In genomic region chr7:6306471-6306870, GRCh38 we compare ENCODE assay signal across 13 cellular contexts. TPM values are rescaled to one million over a fixed set of nuclear protein-coding genes. Genes with fewer than 3 reads are reported as not detected.
A peak's percentile ranks its signal among the peaks of the same experiment; 100 is the strongest.
DNase-seq lines count a peak whose midpoint lies in the region; ATAC-seq and TF ChIP-seq lines count a peak whose summit lies in the region.
"Had no signal": no experiment of that assay in that cellular context is flagged by ENCODE, and none has a peak within 500 bp of the region (broad histone marks: within the 10 kb centered on the region; RNA-seq: fewer than 3 reads in every experiment).

No MANE protein-coding gene starts in this region.

- H3K4me3 ChIP-seq in brain microvascular endothelial cell (ENCODE audit: low read depth, low read length) (no peak overlapping the region), lung (no peak overlapping the region)
- H3K4me3 ChIP-seq: gastrocnemius medialis, lower lobe of right lung had no signal

- H3K36me3 ChIP-seq in brain microvascular endothelial cell (replicated peaks) (no peaks in the 10 kb centered on the region), lung (ENCODE audit: control insufficient read depth in 2 of 2, insufficient read depth in 2 of 2, low read length in 2 of 2) (no peaks in the 10 kb centered on the region)
- H3K36me3 ChIP-seq: gastrocnemius medialis, lower lobe of right lung had no signal

- peak; percentile 19 for ATAC-seq in lung (ENCODE audit: insufficient read depth, low FRiP score)
- no peak for ATAC-seq in activated CD4-positive, alpha-beta T cell treated with anti-CD3 and anti-CD28 coated beads for 36 hours
- no peak for ATAC-seq in GM21528 (IDR thresholded peaks at IDR 0.05; ENCODE audit: low FRiP score, unreplicated experiment)
- ATAC-seq: gastrocnemius medialis had no signal

- H3K4me1 Mint-ChIP-seq in activated CD4-positive, alpha-beta T cell treated with anti-CD3 and anti-CD28 coated beads for 36 hours = no peaks in the 10 kb centered on the region
- H3K4me1 Mint-ChIP-seq: brain had no signal

- TF ChIP-seq CTCF in brain microvascular endothelial cell (IDR thresholded peaks at IDR 0.05; ENCODE audit: low read depth, low read length, missing control alignments) = no peak
- TF ChIP-seq CTCF in lung (IDR thresholded peaks at IDR 0.05; ENCODE audit: control extremely low read depth, extremely low read depth) = no peak

- H3K27me3 Mint-ChIP-seq in activated CD4-positive, alpha-beta T cell treated with anti-CD3 and anti-CD28 coated beads for 36 hours = no peaks in the 10 kb centered on the region

- CTCF ChIA-PET in activated CD4-positive, alpha-beta T cell treated with anti-CD3 and anti-CD28 coated beads for 36 hours (lab: Charles Lee) = interaction anchor here (1.1 kb wide), 1 partner anchor 15 kb away, joined by 3 read pairs; no protein-coding TSS in a partner anchor

- no peak overlapping the region for H3K27ac Mint-ChIP-seq in activated CD4-positive, alpha-beta T cell treated with anti-CD3 and anti-CD28 coated beads for 36 hours
- H3K27ac Mint-ChIP-seq: brain had no signal

- H3K27me3 ChIP-seq in brain microvascular endothelial cell (replicated peaks) (no peaks in the 10 kb centered on the region), lung (ENCODE audit: control insufficient read depth, insufficient read depth) (no peaks in the 10 kb centered on the region)
- H3K27me3 ChIP-seq: gastrocnemius medialis had no signal

- no peaks in the 10 kb centered on the region for H3K9me3 Mint-ChIP-seq in activated CD4-positive, alpha-beta T cell treated with anti-CD3 and anti-CD28 coated beads for 36 hours (ENCODE audit: low read depth)
- H3K9me3 Mint-ChIP-seq: brain had no signal

- H3K9me3 ChIP-seq in lung (ENCODE audit: control insufficient read depth in 2 of 2, insufficient read depth in 1 of 2, low read length in 1 of 2) = no peaks in the 10 kb centered on the region
- H3K9me3 ChIP-seq: gastrocnemius medialis, lower lobe of right lung had no signal

- H3K36me3 Mint-ChIP-seq in activated CD4-positive, alpha-beta T cell treated with anti-CD3 and anti-CD28 coated beads for 36 hours (ENCODE audit: low read depth) = no peaks in the 10 kb centered on the region
- H3K36me3 Mint-ChIP-seq: brain had no signal

- H3K4me1 ChIP-seq in lung (ENCODE audit: control insufficient read depth in 2 of 2, insufficient read depth in 2 of 2, low read length in 2 of 2) = no peaks in the 10 kb centered on the region
- H3K4me1 ChIP-seq: gastrocnemius medialis, lower lobe of right lung had no signal

- POLR2A ChIA-PET in activated CD4-positive, alpha-beta T cell treated with anti-CD3 and anti-CD28 coated beads for 36 hours (lab: Charles Lee) = no interaction called here

- intact Hi-C loops in activated CD4-positive, alpha-beta T cell treated with anti-CD3 and anti-CD28 coated beads for 36 hours (cut with DNase I, micrococcal nuclease) = no loop called here

- H3K27ac ChIP-seq in brain microvascular endothelial cell (no peak overlapping the region), lung (ENCODE audit: low read depth in 1 of 2, low read length in 1 of 2) (no peak overlapping the region)
- H3K27ac ChIP-seq: gastrocnemius medialis, lower lobe of right lung had no signal

- DNase-seq in EL (peak; percentile 91), NCI-H2029 (lab: John Stamatoyannopoulos, UW) (peak; percentile 73), brain microvascular endothelial cell (peak; percentile 48), lung (ENCODE audit: low spot score) (no peak), NCI-H748 treated with DMSO at 0.1 percent for 48 hours (lab: John Stamatoyannopoulos, UW) (no peak), NCI-H1105 (lab: John Stamatoyannopoulos, UW) (no peak)
- no peak for DNase-seq in activated CD4-positive, alpha-beta T cell treated with anti-CD3 and anti-CD28 coated beads for 36 hours
- DNase-seq: gastrocnemius medialis, lower lobe of right lung, NCI-H1930, T-helper 9 cell had no signal

- in situ Hi-C loops in brain microvascular endothelial cell (cut with HindIII; ENCODE audit: low pct_ligation_motif_present, low sequenced_read_pairs) = no loop called here

- WGBS in lung, 2 donors = 82 to 93% methylated on average over 3 of the region's 3 CpGs

- no peak overlapping the region for H3K4me3 Mint-ChIP-seq in activated CD4-positive, alpha-beta T cell treated with anti-CD3 and anti-CD28 coated beads for 36 hours
- H3K4me3 Mint-ChIP-seq: brain had no signal

RNA-seq across cellular contexts. Expression of gene CYTH3, which starts 34.0 kb away (rescaled TPM):
- 10 to 100 TPM; 18.6 to 28.7 TPM for total RNA-seq in lung
- polyA plus RNA-seq in lung = 10 to 100 TPM in 1 of 2 donors, 1 to 10 TPM in 1; 8.2 to 12.4 TPM
- 1 to 10 TPM in 1 of 2 experiments, under 1 TPM in 1; 0.75 to 1.2 TPM for total RNA-seq in activated CD4-positive, alpha-beta T cell treated with anti-CD3 and anti-CD28 coated beads for 36 hours

RNA-seq across cellular contexts. Expression of gene FAM220A, which starts 42.3 kb away (rescaled TPM):
- total RNA-seq in lung = 10 to 100 TPM; 16.2 to 16.7 TPM
- polyA plus RNA-seq in lung = 1 to 10 TPM; 6.1 to 7.5 TPM
- 10 to 100 TPM; 10.1 to 25.4 TPM for total RNA-seq in activated CD4-positive, alpha-beta T cell treated with anti-CD3 and anti-CD28 coated beads for 36 hours

Comparison
In these comparisons a context has a peak if more than half of its experiments do, and no peak if none do; other contexts are left out.
1. DNase-seq: peak in EL (single experiment), NCI-H2029 (single experiment) and brain microvascular endothelial cell (single experiment); none in lung (single experiment), activated CD4-positive, alpha-beta T cell treated with anti-CD3 and anti-CD28 coated beads for 36 hours (single experiment), NCI-H748 treated with DMSO at 0.1 percent for 48 hours (single experiment) and NCI-H1105 (single experiment).
2. RNA of gene CYTH3, which starts 34.0 kb away (total RNA-seq): 18.6 to 28.7 TPM in lung; 0.75 to 1.2 TPM in activated CD4-positive, alpha-beta T cell treated with anti-CD3 and anti-CD28 coated beads for 36 hours; every median in the first group is over 4 times any median in the second.